Comparison of ENCODE assay signal across 18 cellular contexts in the genomic region with DNA sequence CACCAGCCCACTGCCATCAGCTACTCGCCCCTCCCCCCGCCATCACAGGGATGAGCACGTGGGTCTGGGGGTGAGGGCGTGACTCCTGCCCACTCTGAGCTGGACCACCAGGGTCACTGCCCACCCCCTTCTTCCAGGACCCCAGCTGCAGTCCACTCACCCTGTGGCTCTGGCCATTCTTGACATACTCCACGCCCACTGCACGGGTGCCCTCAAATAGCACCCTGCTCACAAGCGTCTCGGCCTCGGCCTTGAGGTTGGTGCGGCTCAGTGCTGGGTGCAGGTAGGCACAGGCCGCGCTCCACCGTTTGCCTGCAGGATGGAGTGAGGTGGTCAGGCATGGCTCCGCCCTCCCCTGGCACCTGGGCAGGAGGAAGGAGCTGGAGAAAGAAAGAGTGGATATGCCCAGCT. TPM values are rescaled to one million over a fixed set of nuclear protein-coding genes. Genes with fewer than 3 reads are reported as not detected.
"Had no signal": no experiment of that assay in that cellular context is flagged by ENCODE, and none has a peak within 500 bp of the region (broad histone marks: within the 10 kb centered on the region; RNA-seq: fewer than 3 reads in every experiment).

No MANE protein-coding gene starts in this region.

- H3K4me3 ChIP-seq: dorsolateral prefrontal cortex, upper lobe of left lung had no signal

- H3K27me3 ChIP-seq: dorsolateral prefrontal cortex, upper lobe of left lung had no signal

- DNase-seq: activated B cell treated with CpG ODN at 0.5 μM for 24 hours; activated CD4-positive, alpha-beta T cell treated with anti-CD3 and anti-CD28 coated beads for 48 hours; activated CD8-positive, alpha-beta memory T cell treated with anti-CD3 and anti-CD28 coated beads, Interleukin-2, amount 50 U/mL, for 4 hours; activated CD8-positive, alpha-beta T cell treated with anti-CD3 and anti-CD28 coated beads, Interleukin-2, amount 10 ng/mL, durations not matched to agents 7 days and 5 days; activated gamma-delta T cell treated with Interleukin-2 at 50 U/mL for 16 hours; activated naive CD8-positive, alpha-beta T cell treated with anti-CD3 and anti-CD28 coated beads for 36 hours; activated T-cell treated with anti-CD3 and anti-CD28 coated beads, Interleukin-2, amount 50 U/mL, for 48 hours; anterior cingulate cortex; hippocampal formation; mesendoderm; nephron progenitor cell; stimulated activated CD4-positive, alpha-beta T cell treated with anti-CD3 and anti-CD28 coated beads, Interleukin-4, amount 100 ng/mL, for 24 hours; stimulated activated naive CD4-positive, alpha-beta T cell had no signal

- H3K9me3 ChIP-seq: upper lobe of left lung had no signal

- ATAC-seq: activated CD8-positive, alpha-beta T cell treated with anti-CD3 and anti-CD28 coated beads, Interleukin-2, amount 10 ng/mL, durations not matched to agents 7 days and 5 days had no signal

- H3K4me1 Mint-ChIP-seq: activated B cell treated with CpG ODN at 0.5 μM for 24 hours had no signal

- H3K9me3 Mint-ChIP-seq: activated B cell treated with CpG ODN at 0.5 μM for 24 hours; activated naive CD8-positive, alpha-beta T cell treated with anti-CD3 and anti-CD28 coated beads for 36 hours; nephron progenitor cell; T-helper 2 cell treated with Interferon-gamma antibody and Interleukin-4, amounts not matched to agents 5 μg/mL and 100 μg/mL, for 36 hours had no signal

- H3K4me3 Mint-ChIP-seq: activated B cell treated with CpG ODN at 0.5 μM for 24 hours; activated CD8-positive, alpha-beta T cell treated with anti-CD3 and anti-CD28 coated beads, Interleukin-2, amount 10 ng/mL, durations not matched to agents 7 days and 5 days; activated naive CD8-positive, alpha-beta T cell treated with anti-CD3 and anti-CD28 coated beads for 36 hours; nephron progenitor cell; T-helper 2 cell treated with Interferon-gamma antibody and Interleukin-4, amounts not matched to agents 5 μg/mL and 100 μg/mL, for 36 hours had no signal

- H3K27ac ChIP-seq: upper lobe of left lung had no signal

- H3K27ac Mint-ChIP-seq: activated B cell treated with CpG ODN at 0.5 μM for 24 hours; activated CD8-positive, alpha-beta T cell treated with anti-CD3 and anti-CD28 coated beads, Interleukin-2, amount 10 ng/mL, durations not matched to agents 7 days and 5 days; activated naive CD8-positive, alpha-beta T cell treated with anti-CD3 and anti-CD28 coated beads for 36 hours; nephron progenitor cell; T-helper 2 cell treated with Interferon-gamma antibody and Interleukin-4, amounts not matched to agents 5 μg/mL and 100 μg/mL, for 36 hours had no signal

- H3K27me3 Mint-ChIP-seq: activated B cell treated with CpG ODN at 0.5 μM for 24 hours had no signal

- H3K36me3 Mint-ChIP-seq: activated naive CD8-positive, alpha-beta T cell treated with anti-CD3 and anti-CD28 coated beads for 36 hours had no signal

RNA-seq across cellular contexts. Expression of a gene that starts 24.0 kb away (rescaled TPM):
- total RNA-seq: activated naive CD8-positive, alpha-beta T cell treated with anti-CD3 and anti-CD28 coated beads for 36 hours; pulmonary artery endothelial cell; SK-MEL-5 had no signal
